ENCODE assay signal across 26 cellular contexts in genomic region chr1:5917281-5917590, GRCh38.
"Had no signal": no experiment of that assay in that cellular context is flagged by ENCODE, and none has a peak within 500 bp of the region (broad histone marks: within the 10 kb centered on the region; RNA-seq: fewer than 3 reads in every experiment).

No MANE protein-coding gene starts in this region.

- H3K36me3 Mint-ChIP-seq: mesothelial cell of epicardium; naive B cell; natural killer cell treated with Interleukin-12 subunit alpha and Interleukin-12 subunit beta and Interleukin-15 and Interleukin-18, amount 100 ng/mL, for 72 hours; stimulated activated effector memory CD8-positive, alpha-beta T cell treated with anti-CD3 and anti-CD28 coated beads, Interleukin-12 subunit alpha, Interleukin-12 subunit beta, amount 100 ng/mL, for 72 hours had no signal

- H3K4me3 ChIP-seq: dorsolateral prefrontal cortex, gastrocnemius medialis, heart left ventricle, hepatocyte, lung, mucosa of descending colon, prostate gland, right atrium auricular region, stomach, thyroid gland, vagina had no signal

- H3K36me3 ChIP-seq: gastrocnemius medialis, neutrophil, prostate gland, right atrium auricular region, thyroid gland, vagina had no signal

- DNase-seq: effector CD4-positive, alpha-beta T cell; foreskin fibroblast; gastrocnemius medialis; heart left ventricle; kidney; mucosa of descending colon; naive B cell; stimulated activated CD4-positive, alpha-beta T cell treated with anti-CD3 and anti-CD28 coated beads, Interleukin-2, amount 100 ng/mL, for 24 hours; stimulated activated CD4-positive, alpha-beta T cell treated with anti-CD3 and anti-CD28 coated beads, Interleukin-4, amount 100 ng/mL, for 24 hours; stimulated activated naive CD4-positive, alpha-beta T cell treated with Interleukin-2 at 50 U/mL for 16 hours; stomach; thyroid gland had no signal

- H3K4me1 ChIP-seq: gastrocnemius medialis, prostate gland, right atrium auricular region, vagina had no signal

- H3K27ac Mint-ChIP-seq: memory B cell; mesothelial cell of epicardium; natural killer cell treated with Interleukin-12 subunit alpha and Interleukin-12 subunit beta and Interleukin-15 and Interleukin-18, amount 100 ng/mL, for 72 hours; stimulated activated effector memory CD8-positive, alpha-beta T cell treated with anti-CD3 and anti-CD28 coated beads, Interleukin-12 subunit alpha, Interleukin-12 subunit beta, amount 100 ng/mL, for 72 hours had no signal

- ATAC-seq: gastrocnemius medialis; heart left ventricle; left lobe of liver; mucosa of descending colon; natural killer cell treated with Interleukin-12 subunit alpha and Interleukin-12 subunit beta and Interleukin-15 and Interleukin-18, amount 100 ng/mL, for 72 hours; sciatic nerve; stimulated activated effector memory CD8-positive, alpha-beta T cell treated with anti-CD3 and anti-CD28 coated beads, Interleukin-12 subunit alpha, Interleukin-12 subunit beta, amount 100 ng/mL, for 72 hours had no signal

- H3K9me3 ChIP-seq: gastrocnemius medialis, heart left ventricle, mucosa of descending colon, neutrophil, prostate gland, right atrium auricular region, stomach, thyroid gland, vagina had no signal

- H3K27ac ChIP-seq: gastrocnemius medialis, heart left ventricle, hepatocyte, neutrophil, prostate gland, right atrium auricular region, stomach, thyroid gland, vagina had no signal

- H3K27me3 ChIP-seq: dorsolateral prefrontal cortex, gastrocnemius medialis, heart left ventricle, hepatocyte, neutrophil, right atrium auricular region, stomach, thyroid gland, vagina had no signal

- H3K27me3 Mint-ChIP-seq: memory B cell; naive B cell; natural killer cell treated with Interleukin-12 subunit alpha and Interleukin-12 subunit beta and Interleukin-15 and Interleukin-18, amount 100 ng/mL, for 72 hours had no signal

- H3K4me3 Mint-ChIP-seq: memory B cell; mesothelial cell of epicardium; naive B cell; natural killer cell treated with Interleukin-12 subunit alpha and Interleukin-12 subunit beta and Interleukin-15 and Interleukin-18, amount 100 ng/mL, for 72 hours; neural crest cell; stimulated activated effector memory CD8-positive, alpha-beta T cell treated with anti-CD3 and anti-CD28 coated beads, Interleukin-12 subunit alpha, Interleukin-12 subunit beta, amount 100 ng/mL, for 72 hours had no signal

- H3K9me3 Mint-ChIP-seq: memory B cell; mesothelial cell of epicardium; naive B cell; natural killer cell treated with Interleukin-12 subunit alpha and Interleukin-12 subunit beta and Interleukin-15 and Interleukin-18, amount 100 ng/mL, for 72 hours; neural crest cell; stimulated activated effector memory CD8-positive, alpha-beta T cell treated with anti-CD3 and anti-CD28 coated beads, Interleukin-12 subunit alpha, Interleukin-12 subunit beta, amount 100 ng/mL, for 72 hours had no signal
